In the genomic region with DNA sequence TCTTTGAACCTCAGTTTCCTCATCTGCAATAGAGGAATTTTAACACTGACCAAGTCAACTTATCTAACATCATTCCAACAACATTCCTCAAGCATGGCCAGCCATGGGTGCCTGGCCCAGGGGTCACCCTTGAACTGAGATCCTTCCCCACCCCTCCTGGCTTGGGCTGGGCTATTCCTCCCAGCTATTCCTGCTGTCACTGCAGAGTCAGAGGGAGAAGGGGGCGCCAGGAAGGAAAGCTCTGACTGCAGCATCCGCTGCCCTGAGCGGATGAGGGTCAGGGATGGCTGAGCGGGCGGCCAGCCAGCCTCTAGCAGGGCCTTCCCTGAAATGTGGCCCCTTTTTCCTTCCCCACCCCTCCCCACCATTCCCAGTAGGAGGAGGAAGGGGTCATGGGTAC, we compare ENCODE assay signal across 13 cellular contexts. TPM values are rescaled to one million over a fixed set of nuclear protein-coding genes. Genes with fewer than 3 reads are reported as not detected.
DNase-seq lines count a peak whose midpoint lies in the region; ATAC-seq and TF ChIP-seq lines count a peak whose summit lies in the region.
"Had no signal": no experiment of that assay in that cellular context is flagged by ENCODE, and none has a peak within 500 bp of the region (broad histone marks: within the 10 kb centered on the region; RNA-seq: fewer than 3 reads in every experiment).

No MANE protein-coding gene starts in this region.

- H3K36me3 ChIP-seq in Peyer's patch (peaks cover 0 to 13% (median 0%) of the 10 kb centered on the region in 3 donors), mucosa of rectum (ENCODE audit: control insufficient read depth in 2 of 2, insufficient read depth in 2 of 2, low read length in 2 of 2) (peaks cover 10 to 19% of the 10 kb centered on the region in 2 donors), tibial artery (peaks cover 12 to 19% (median 17%) of the 10 kb centered on the region in 3 donors)
- no peaks in the 10 kb centered on the region for H3K36me3 ChIP-seq in naive thymus-derived CD4-positive, alpha-beta T cell (ENCODE audit: control insufficient read depth in 2 of 3, insufficient read depth in 3 of 3, low read length in 3 of 3)

- H3K27ac ChIP-seq in Peyer's patch, result peak overlapping the region in 3 of 4 donors; percentile 22 to 82 (median 65)
- H3K27ac ChIP-seq in epithelial cell of prostate, result peak overlapping the region; percentile 45
- peak overlapping the region; percentile 62 to 68 for H3K27ac ChIP-seq in mucosa of rectum (ENCODE audit: low read depth in 2 of 2, low read length in 2 of 2)
- peak overlapping the region; percentile 87 to 91 for H3K27ac ChIP-seq in tibial artery
- H3K27ac ChIP-seq in naive thymus-derived CD4-positive, alpha-beta T cell (ENCODE audit: low read depth, low read length), result no peak overlapping the region
- H3K27ac ChIP-seq: foreskin keratinocyte had no signal

- no peak overlapping the region for H3K4me3 Mint-ChIP-seq in naive thymus-derived CD4-positive, alpha-beta T cell

- H3K9ac ChIP-seq in mucosa of rectum (ENCODE audit: low read depth in 1 of 2, low read length in 2 of 2), result peak overlapping the region in 1 of 2 donors; percentile 16

- no peaks in the 10 kb centered on the region for H3K36me3 Mint-ChIP-seq in naive thymus-derived CD4-positive, alpha-beta T cell

- no peaks in the 10 kb centered on the region for H3K9me3 Mint-ChIP-seq in naive thymus-derived CD4-positive, alpha-beta T cell

- H3K4me3 ChIP-seq in Peyer's patch, result peak overlapping the region in 2 of 4 donors; percentile 8 to 23
- peak overlapping the region; percentile 22 to 23 for H3K4me3 ChIP-seq in mucosa of rectum (ENCODE audit: low read length in 2 of 2)
- peak overlapping the region; percentile 72 to 81 for H3K4me3 ChIP-seq in tibial artery
- no peak overlapping the region for H3K4me3 ChIP-seq in naive thymus-derived CD4-positive, alpha-beta T cell (ENCODE audit: low read length)

- TF ChIP-seq CTCF in Peyer's patch (IDR thresholded peaks at IDR 0.05) (no peak), tibial artery (IDR thresholded peaks at IDR 0.05) (no peak)

- POLR2A ChIA-PET in naive thymus-derived CD4-positive, alpha-beta T cell (lab: Charles Lee), result no interaction called here

- DNase-seq in Peyer's patch, result no peak
- no peak for DNase-seq in epithelial cell of prostate (ENCODE audit: low read depth, low spot score)
- no peak for DNase-seq in tibial artery
- DNase-seq in naive thymus-derived CD4-positive, alpha-beta T cell, result no peak
- DNase-seq in mucosa of gallbladder (ENCODE audit: low spot score), result no peak
- DNase-seq in NCI-H510A treated with DMSO at 0.1 percent for 48 hours (lab: John Stamatoyannopoulos, UW), result no peak
- DNase-seq in activated gamma-delta T cell (lab: John Stamatoyannopoulos, UW), result no peak
- DNase-seq: foreskin keratinocyte, midbrain, NCI-H146, T-helper 9 cell had no signal

- H3K27me3 ChIP-seq in Peyer's patch (no peaks in the 10 kb centered on the region), mucosa of rectum (ENCODE audit: control insufficient read depth in 2 of 2, insufficient read depth in 2 of 2, low read length in 2 of 2) (no peaks in the 10 kb centered on the region), tibial artery (no peaks in the 10 kb centered on the region)
- no peaks in the 10 kb centered on the region for H3K27me3 ChIP-seq in naive thymus-derived CD4-positive, alpha-beta T cell (ENCODE audit: control insufficient read depth in 2 of 2, insufficient read depth in 2 of 2, low read length in 2 of 2)
- H3K27me3 ChIP-seq: foreskin keratinocyte had no signal

- CTCF ChIA-PET in naive thymus-derived CD4-positive, alpha-beta T cell (lab: Charles Lee), result no interaction called here

- no peak for ATAC-seq in naive thymus-derived CD4-positive, alpha-beta T cell
- ATAC-seq: foreskin keratinocyte had no signal

- TF ChIP-seq POLR2A in Peyer's patch (IDR thresholded peaks at IDR 0.05), result no peak

- H3K27me3 Mint-ChIP-seq in naive thymus-derived CD4-positive, alpha-beta T cell, result peaks cover 6 to 14% (median 7%) of the 10 kb centered on the region in 5 donors

- no peak overlapping the region for H3K27ac Mint-ChIP-seq in naive thymus-derived CD4-positive, alpha-beta T cell

- H3K9me3 ChIP-seq in Peyer's patch (no peaks in the 10 kb centered on the region), mucosa of rectum (ENCODE audit: control insufficient read depth in 2 of 2, low read length in 2 of 2) (no peaks in the 10 kb centered on the region), tibial artery (no peaks in the 10 kb centered on the region)
- H3K9me3 ChIP-seq in naive thymus-derived CD4-positive, alpha-beta T cell (ENCODE audit: control insufficient read depth in 2 of 3, low read length in 3 of 3), result no peaks in the 10 kb centered on the region

- H3K4me1 Mint-ChIP-seq in naive thymus-derived CD4-positive, alpha-beta T cell, result peaks cover 0 to 4% (median 0%) of the 10 kb centered on the region in 7 donors

- intact Hi-C loops in tibial artery (cut with DNase I; ENCODE audit: low total_unique reads), result no loop called here
- intact Hi-C loops in naive thymus-derived CD4-positive, alpha-beta T cell (cut with micrococcal nuclease), result no loop called here

- peaks cover 0 to 67% (median 9%) of the 10 kb centered on the region in 4 donors for H3K4me1 ChIP-seq in Peyer's patch
- peaks cover 27 to 71% of the 10 kb centered on the region in 2 donors for H3K4me1 ChIP-seq in mucosa of rectum (ENCODE audit: control insufficient read depth in 2 of 2, insufficient read depth in 2 of 2, low read length in 2 of 2)
- peaks cover 0 to 72% (median 59%) of the 10 kb centered on the region in 4 donors for H3K4me1 ChIP-seq in tibial artery
- H3K4me1 ChIP-seq in naive thymus-derived CD4-positive, alpha-beta T cell (ENCODE audit: control insufficient read depth in 2 of 2, insufficient read depth in 2 of 2, low read length in 2 of 2), result no peaks in the 10 kb centered on the region

RNA-seq across cellular contexts. Expression of a gene that starts 3.1 kb away (rescaled TPM):
- total RNA-seq in Peyer's patch (100 to 1,000 TPM; 112 to 215 (median 192) TPM), mucosa of gallbladder (169 TPM)
- not detected for total RNA-seq in naive thymus-derived CD4-positive, alpha-beta T cell
- polyA plus RNA-seq in naive thymus-derived CD4-positive, alpha-beta T cell, result not detected

RNA-seq across cellular contexts. Expression of a gene that starts 38.1 kb away (rescaled TPM):
- total RNA-seq in Peyer's patch, result not detected
- total RNA-seq in naive thymus-derived CD4-positive, alpha-beta T cell, result not detected
- not detected for polyA plus RNA-seq in naive thymus-derived CD4-positive, alpha-beta T cell
- total RNA-seq in mucosa of gallbladder, result not detected
- total RNA-seq: foreskin keratinocyte, HT1080 had no signal
- polyA plus RNA-seq: foreskin keratinocyte had no signal

Comparison
In these comparisons a context has a peak if more than half of its experiments do, and no peak if none do; other contexts are left out.
1. RNA of a gene that starts 3.1 kb away (total RNA-seq): 112 to 215 TPM in Peyer's patch and 169 TPM in mucosa of gallbladder (single experiment); not detected in naive thymus-derived CD4-positive, alpha-beta T cell; every median in the first group is over 10 times any median in the second.